16 cellular contexts compared by ENCODE assay signal in genomic region chr10:3115685-3116084, GRCh38. TPM values are rescaled to one million over a fixed set of nuclear protein-coding genes. Genes with fewer than 3 reads are reported as not detected.
DNase-seq lines count a peak whose midpoint lies in the region; ATAC-seq, FAIRE-seq and TF ChIP-seq lines count a peak whose summit lies in the region.
"Had no signal": no experiment of that assay in that cellular context is flagged by ENCODE, and none has a peak within 500 bp of the region (broad histone marks: within the 10 kb centered on the region; RNA-seq: fewer than 3 reads in every experiment).

No MANE protein-coding gene starts in this region.

- peaks cover 3% of the 10 kb centered on the region for H3K9me1 ChIP-seq in keratinocyte (ENCODE audit: control insufficient read depth, extremely low read depth, insufficient read depth, low read length)

- H2AFZ ChIP-seq in keratinocyte (ENCODE audit: control insufficient read depth, low read length): peak overlapping the region; percentile 41

- H3K4me1 ChIP-seq in keratinocyte (ENCODE audit: control insufficient read depth, extremely low read depth, insufficient read depth, low read length): peaks cover 13% of the 10 kb centered on the region

- H3K27ac ChIP-seq in keratinocyte (ENCODE audit: control insufficient read depth, insufficient read depth, low read length): peak overlapping the region; percentile 61
- H3K27ac ChIP-seq: BLaER1 treated with 17β-estradiol and CSF1 and Interleukin-3, amounts not matched to agents 10 nM and 100 nM had no signal

- peak overlapping the region; percentile 18 for H3K9ac ChIP-seq in keratinocyte (ENCODE audit: control insufficient read depth, extremely low read depth, insufficient read depth, low read length)
- H3K9ac ChIP-seq: BLaER1 treated with 17β-estradiol and CSF1 and Interleukin-3, amounts not matched to agents 10 nM and 100 nM had no signal

- H4K20me1 ChIP-seq in keratinocyte (ENCODE audit: control insufficient read depth, extremely low read depth, insufficient read depth, low read length): no peaks in the 10 kb centered on the region

- H3K4me3 ChIP-seq in keratinocyte (ENCODE audit: control insufficient read depth in 2 of 3, extremely low read depth in 1 of 3, insufficient read depth in 2 of 3, low read depth in 1 of 3, low read length in 3 of 3): no peak overlapping the region
- H3K4me3 ChIP-seq: BLaER1 treated with 17β-estradiol and CSF1 and Interleukin-3, amounts not matched to agents 10 nM and 100 nM had no signal

- TF ChIP-seq CTCF in keratinocyte (optimal IDR thresholded peaks at IDR 0.05 in 1 of 3, IDR thresholded peaks at IDR 0.05 in 1 of 3, conservative IDR thresholded peaks at IDR 0.05 in 1 of 3; ENCODE audit: extremely low read depth in 1 of 3, insufficient read depth in 2 of 3, low read length in 3 of 3): no peak

- ATAC-seq in activated naive CD4-positive, alpha-beta T cell treated with anti-CD3 and anti-CD28 coated beads, Interleukin-2, amount 50 U/mL, for 72 hours: no peak
- peak; percentile 82 for ATAC-seq in esophagus mucosa

- H3K36me3 Mint-ChIP-seq in activated naive CD4-positive, alpha-beta T cell treated with anti-CD3 and anti-CD28 coated beads, Interleukin-2, amount 50 U/mL, for 72 hours: peaks cover 41 to 58% of the 10 kb centered on the region in 2 donors

- FAIRE-seq in keratinocyte (lab: Jason Lieb, UNC): peak; percentile 86
- FAIRE-seq: GM18507 had no signal

- H3K9me3 Mint-ChIP-seq in activated naive CD4-positive, alpha-beta T cell treated with anti-CD3 and anti-CD28 coated beads, Interleukin-2, amount 50 U/mL, for 72 hours: no peaks in the 10 kb centered on the region
- H3K9me3 Mint-ChIP-seq: CD4-positive, CD25-positive, alpha-beta regulatory T cell; H9 had no signal

- peak overlapping the region; percentile 69 to 95 for H3K27ac Mint-ChIP-seq in activated naive CD4-positive, alpha-beta T cell treated with anti-CD3 and anti-CD28 coated beads, Interleukin-2, amount 50 U/mL, for 72 hours

- no peaks in the 10 kb centered on the region for H3K9me3 ChIP-seq in keratinocyte (ENCODE audit: control insufficient read depth, low read depth, low read length)
- H3K9me3 ChIP-seq: BLaER1 treated with 17β-estradiol and CSF1 and Interleukin-3, amounts not matched to agents 10 nM and 100 nM had no signal

- peak overlapping the region; percentile 14 for H3K4me2 ChIP-seq in keratinocyte (ENCODE audit: control insufficient read depth, extremely low read depth, insufficient read depth, low read depth, low read length)
- H3K4me2 ChIP-seq: BLaER1 treated with 17β-estradiol and CSF1 and Interleukin-3, amounts not matched to agents 10 nM and 100 nM had no signal

- peaks cover 47 to 56% of the 10 kb centered on the region in 2 experiments for H3K36me3 ChIP-seq in keratinocyte (ENCODE audit: control insufficient read depth in 2 of 2, extremely low read depth in 1 of 2, insufficient read depth in 2 of 2, low read length in 2 of 2)

- dilution Hi-C loops in keratinocyte (cut with MboI; ENCODE audit: extremely low pct_ligation_motif_present, low sequenced_read_pairs): no loop called here

- no peak for DNase-seq in activated naive CD4-positive, alpha-beta T cell treated with anti-CD3 and anti-CD28 coated beads, Interleukin-2, amount 50 U/mL, for 72 hours (ENCODE audit: low spot score in 2 of 2)
- no peak for DNase-seq in activated naive CD4-positive, alpha-beta T cell treated with Interleukin-2 at 50 U/mL for 16 hours
- no peak for DNase-seq in keratinocyte (ENCODE audit: low read depth, low spot score)
- no peak for DNase-seq in T-helper 9 cell
- no peak for DNase-seq in activated CD8-positive, alpha-beta memory T cell treated with anti-CD3 and anti-CD28 coated beads, Interleukin-2, amount 50 U/mL, for 4 hours
- DNase-seq in NCI-H526 (lab: John Stamatoyannopoulos, UW): no peak
- DNase-seq: ACHN; Calu3; CD4-positive, CD25-positive, alpha-beta regulatory T cell; DMS 273 treated with DMSO at 0.1 percent for 48 hours; GOT3; H9; IMR-90 had no signal

- H3K27me3 ChIP-seq in keratinocyte (ENCODE audit: control insufficient read depth, extremely low read depth, insufficient read depth, low read length): no peaks in the 10 kb centered on the region
- H3K27me3 ChIP-seq: BLaER1 treated with 17β-estradiol and CSF1 and Interleukin-3, amounts not matched to agents 10 nM and 100 nM had no signal

- peaks cover 7% of the 10 kb centered on the region for H3K79me2 ChIP-seq in keratinocyte (ENCODE audit: control insufficient read depth, insufficient read depth, low read length)

RNA-seq across cellular contexts. Expression of gene PFKP, which starts 48.3 kb away (rescaled TPM):
- total RNA-seq in activated naive CD4-positive, alpha-beta T cell treated with anti-CD3 and anti-CD28 coated beads, Interleukin-2, amount 50 U/mL, for 72 hours: 100 to 1,000 TPM in 1 of 2 donors, 10 to 100 TPM in 1; 63.7 to 258 TPM
- 78.2 TPM for total RNA-seq in esophagus mucosa
- 104 to 134 TPM (median 117 TPM) in 3 replicates for polyA plus RNA-seq in keratinocyte
- polyA plus RNA-seq in keratinocyte (2011; ENCODE audit: low read depth): 117 TPM
- polyA plus RNA-seq in keratinocyte (2011; cell fraction: cytosol; rRNA removed): 79.3 and 111 TPM in 2 replicates
- 162 and 174 TPM in 2 replicates for polyA plus RNA-seq in keratinocyte (2011; cell fraction: nucleus; rRNA removed)
- polyA plus RNA-seq in keratinocyte (2012; ENCODE audit: low replicate concordance): 134 and 205 TPM in 2 replicates
- polyA minus RNA-seq in keratinocyte: 91.1 to 184 TPM (median 107 TPM) in 3 replicates
- 150 TPM for polyA minus RNA-seq in keratinocyte (2011; cell fraction: cytosol; rRNA and poly(A)+ RNA removed)
- 95.1 and 112 TPM in 2 replicates for polyA minus RNA-seq in keratinocyte (2011; cell fraction: nucleus; rRNA and poly(A)+ RNA removed)

RNA-seq across cellular contexts. Expression of gene PITRM1, which starts 56.9 kb away (rescaled TPM):
- total RNA-seq in activated naive CD4-positive, alpha-beta T cell treated with anti-CD3 and anti-CD28 coated beads, Interleukin-2, amount 50 U/mL, for 72 hours: 10 to 100 TPM; 61.1 to 75.0 TPM
- 43.0 TPM for total RNA-seq in esophagus mucosa
- polyA plus RNA-seq in keratinocyte: 29.5 to 86.5 TPM (median 47.2 TPM) in 3 replicates
- 20.2 TPM for polyA plus RNA-seq in keratinocyte (2011; ENCODE audit: low read depth)
- 47.3 and 47.7 TPM in 2 replicates for polyA plus RNA-seq in keratinocyte (2011; cell fraction: cytosol; rRNA removed)
- polyA plus RNA-seq in keratinocyte (2011; cell fraction: nucleus; rRNA removed): 120 and 126 TPM in 2 replicates
- 46.9 and 75.3 TPM in 2 replicates for polyA plus RNA-seq in keratinocyte (2012; ENCODE audit: low replicate concordance)
- 32.0 to 86.5 TPM (median 65.6 TPM) in 3 replicates for polyA minus RNA-seq in keratinocyte
- 43.9 TPM for polyA minus RNA-seq in keratinocyte (2011; cell fraction: cytosol; rRNA and poly(A)+ RNA removed)
- polyA minus RNA-seq in keratinocyte (2011; cell fraction: nucleus; rRNA and poly(A)+ RNA removed): 53.9 and 82.5 TPM in 2 replicates
